ENCODE assay signal across 29 cellular contexts in genomic region chr16:69349508-69349907, GRCh38. TPM values are rescaled to one million over a fixed set of nuclear protein-coding genes. Genes with fewer than 3 reads are reported as not detected.
"Had no signal": no experiment of that assay in that cellular context is flagged by ENCODE, and none has a peak within 500 bp of the region (broad histone marks: within the 10 kb centered on the region; RNA-seq: fewer than 3 reads in every experiment).

No MANE protein-coding gene starts in this region.

- H3K27me3 Mint-ChIP-seq: activated CD8-positive, alpha-beta T cell treated with anti-CD3 and anti-CD28 coated beads for 36 hours; activated naive CD4-positive, alpha-beta T cell treated with anti-CD3 and anti-CD28 coated beads, Interleukin-2, amount 10 ng/mL, durations not matched to agents 7 days and 5 days; activated naive CD8-positive, alpha-beta T cell treated with anti-CD3 and anti-CD28 coated beads for 36 hours had no signal

- H3K27ac ChIP-seq: adrenal gland, breast epithelium, RWPE1, WERI-Rb-1 had no signal

- ATAC-seq: activated CD4-positive, CD25-positive, alpha-beta regulatory T cell treated with anti-CD3 and anti-CD28 coated beads, Interleukin-2, amount 50 U/mL, for 24 hours; activated CD8-positive, alpha-beta T cell treated with anti-CD3 and anti-CD28 coated beads for 36 hours; activated T-cell treated with anti-CD3 and anti-CD28 coated beads, Interleukin-2, amount 50 U/mL, for 72 hours; Panc1 had no signal

- H3K27me3 ChIP-seq: adrenal gland, breast epithelium had no signal

- H3K4me3 Mint-ChIP-seq: activated CD8-positive, alpha-beta T cell treated with anti-CD3 and anti-CD28 coated beads for 36 hours; activated naive CD4-positive, alpha-beta T cell treated with anti-CD3 and anti-CD28 coated beads, Interleukin-2, amount 10 ng/mL, durations not matched to agents 7 days and 5 days; activated naive CD8-positive, alpha-beta T cell treated with anti-CD3 and anti-CD28 coated beads for 36 hours; activated T-cell treated with anti-CD3 and anti-CD28 coated beads, Interleukin-2, amount 50 U/mL, for 72 hours had no signal

- H3K4me1 ChIP-seq: adrenal gland, breast epithelium had no signal

- H3K4me3 ChIP-seq: adrenal gland, breast epithelium had no signal

- DNase-seq: activated CD4-positive, alpha-beta T cell treated with anti-CD3 and anti-CD28 coated beads for 4 hours; activated CD8-positive, alpha-beta memory T cell treated with anti-CD3 and anti-CD28 coated beads, Interleukin-2, amount 50 U/mL, for 4 hours; activated CD8-positive, alpha-beta T cell treated with anti-CD3 and anti-CD28 coated beads for 36 hours; activated gamma-delta T cell treated with Interleukin-2 at 50 U/mL for 16 hours; activated naive CD4-positive, alpha-beta T cell treated with anti-CD3 and anti-CD28 coated beads, Interleukin-2, amount 10 ng/mL, durations not matched to agents 7 days and 5 days; activated naive CD8-positive, alpha-beta T cell treated with anti-CD3 and anti-CD28 coated beads for 36 hours; activated T-cell treated with anti-CD3 and anti-CD28 coated beads, Interleukin-2, amount 50 U/mL, for 72 hours; adrenal gland; anterior cingulate cortex; caudate nucleus; Karpas-422; NCI-H1048; NCI-H146; NCI-H187 treated with DMSO at 0.1 percent for 48 hours; NCI-H2081 treated with DMSO at 0.1 percent for 48 hours; NCI-H446; NCI-H524 treated with DMSO at 0.1 percent for 48 hours; NCI-H774; NK-92 treated with Interleukin-12 subunit alpha and Interleukin-12 subunit beta, amount 100 ng/mL, for 24 hours; OCI-M1; Right ventricle myocardium superior; T-helper 1 cell; WERI-Rb-1 had no signal

- H3K4me1 Mint-ChIP-seq: activated naive CD4-positive, alpha-beta T cell treated with anti-CD3 and anti-CD28 coated beads, Interleukin-2, amount 10 ng/mL, durations not matched to agents 7 days and 5 days had no signal

- H3K9me3 ChIP-seq: adrenal gland, breast epithelium had no signal

- H3K9me3 Mint-ChIP-seq: activated CD8-positive, alpha-beta T cell treated with anti-CD3 and anti-CD28 coated beads for 36 hours; activated naive CD4-positive, alpha-beta T cell treated with anti-CD3 and anti-CD28 coated beads, Interleukin-2, amount 10 ng/mL, durations not matched to agents 7 days and 5 days; activated naive CD8-positive, alpha-beta T cell treated with anti-CD3 and anti-CD28 coated beads for 36 hours; activated T-cell treated with anti-CD3 and anti-CD28 coated beads, Interleukin-2, amount 50 U/mL, for 72 hours; activated T-helper 2 cell treated with anti-CD3 and anti-CD28 coated beads, Interferon-gamma antibody, Interleukin-2, Interleukin-4, amounts not matched to agents 10 μg/mL and 5 μg/mL and 100 μg/mL, durations not matched to agents 14 hours and 24 hours and 36 hours had no signal

- H3K36me3 ChIP-seq: breast epithelium had no signal

- H3K27ac Mint-ChIP-seq: activated CD8-positive, alpha-beta T cell treated with anti-CD3 and anti-CD28 coated beads for 36 hours; activated naive CD4-positive, alpha-beta T cell treated with anti-CD3 and anti-CD28 coated beads, Interleukin-2, amount 10 ng/mL, durations not matched to agents 7 days and 5 days; activated naive CD8-positive, alpha-beta T cell treated with anti-CD3 and anti-CD28 coated beads for 36 hours; activated T-cell treated with anti-CD3 and anti-CD28 coated beads, Interleukin-2, amount 50 U/mL, for 72 hours; activated T-helper 2 cell treated with anti-CD3 and anti-CD28 coated beads, Interferon-gamma antibody, Interleukin-2, Interleukin-4, amounts not matched to agents 10 μg/mL and 5 μg/mL and 100 μg/mL, durations not matched to agents 14 hours and 24 hours and 36 hours had no signal

RNA-seq across cellular contexts. Expression of gene TMED6, which starts 2.1 kb away (rescaled TPM):
- total RNA-seq: cerebellum, Right ventricle myocardium superior had no signal
